ENCODE assay signal across 1 cellular context in genomic region chr7:73738612-73739386, GRCh38.
A peak's percentile ranks its signal among the peaks of the same experiment; 100 is the strongest.
TF ChIP-seq lines count a peak whose summit lies in the region.

Gene ABHD11, minus strand, starts transcription at chr7:73738802. Its CDS starts 32 bp downstream, at chr7:73738770.

TF ChIP-seq in GM12878, 131 proteins besides CTCF, POLR2A, EP300 and RAD21 (continued from another document and continues in another):
- TF ChIP-seq ZBTB11 (CRISPR knock-in tag; IDR thresholded peaks at IDR 0.05) (no peak), BHLHE40 (IDR thresholded peaks at IDR 0.05; ENCODE audit: borderline replicate concordance in 1 of 2, low read depth in 2 of 2, low read length in 1 of 2) (peak in 1 of 2 experiments; percentile 59; a peak in 2 of 4 replicates), E2F8 (IDR thresholded peaks at IDR 0.05; ENCODE audit: low read depth, partially characterized antibody) (no peak), IKZF2 (IDR thresholded peaks at IDR 0.05) (peak; percentile 62 to 80), LARP7 (IDR thresholded peaks at IDR 0.05) (peak; percentile 72), MYB (IDR thresholded peaks at IDR 0.05; ENCODE audit: borderline replicate concordance, low read depth, low read length) (no peak), POLR2AphosphoS2 (IDR thresholded peaks at IDR 0.05; ENCODE audit: low read depth, low read length) (no peak), SMARCA5 (IDR thresholded peaks at IDR 0.05) (peak; percentile 36; the same call in 1 of the 2 replicates), MLLT1 (IDR thresholded peaks at IDR 0.05) (no peak), BCL11A (IDR thresholded peaks at IDR 0.05; ENCODE audit: low read depth, low read length) (no peak), ELK1 (IDR thresholded peaks at IDR 0.05; ENCODE audit: low read depth, low read length) (no peak), CHD2 (IDR thresholded peaks at IDR 0.05; ENCODE audit: borderline replicate concordance, low read depth, low read length) (peak; percentile 89), CHD4 (IDR thresholded peaks at IDR 0.05) (no peak), NFYA (IDR thresholded peaks at IDR 0.05; ENCODE audit: borderline replicate concordance, low read depth, low read length) (no peak), SREBF2 (IDR thresholded peaks at IDR 0.05; ENCODE audit: low read length) (no peak), KLF5 (IDR thresholded peaks at IDR 0.05; ENCODE audit: partially characterized antibody) (no peak), FOXK2 (IDR thresholded peaks at IDR 0.05) (no peak), RELA (IDR thresholded peaks at IDR 0.05; ENCODE audit: borderline replicate concordance, partially characterized antibody) (no peak), MAX (IDR thresholded peaks at IDR 0.05; ENCODE audit: low read depth, low read length) (no peak; the same call in 1 of the 2 replicates), NFIC (IDR thresholded peaks at IDR 0.05; ENCODE audit: low read depth, low read length) (no peak), ZNF687 (IDR thresholded peaks at IDR 0.05) (peak; percentile 63), CBX3 (IDR thresholded peaks at IDR 0.05; ENCODE audit: borderline replicate concordance, low read depth) (no peak), PKNOX1 (IDR thresholded peaks at IDR 0.05) (0 out of 2 replicates have a peak, but pooled peaks have one; percentile 14), IKZF1 (conservative IDR thresholded peaks at IDR 0.05) (peak; percentile 89), MEF2B (IDR thresholded peaks at IDR 0.05; ENCODE audit: partially characterized antibody, poor library complexity, severe bottlenecking) (no peak), ZBTB33 (IDR thresholded peaks at IDR 0.05) (no peak), CREB1 (IDR thresholded peaks at IDR 0.05; ENCODE audit: low read depth) (peak; percentile 78; the same call in 1 of the 2 replicates), ZNF622 (IDR thresholded peaks at IDR 0.05) (no peak), ATF2 (IDR thresholded peaks at IDR 0.05; ENCODE audit: low read length) (peak; percentile 64; the same call in 1 of the 2 replicates), CHD1 (IDR thresholded peaks at IDR 0.05; ENCODE audit: low read depth, low read length) (no peak), PAX5 (IDR thresholded peaks at IDR 0.05; ENCODE audit: borderline replicate concordance, low read depth, low read length) (no peak), SUZ12 (IDR thresholded peaks at IDR 0.05; ENCODE audit: unreplicated experiment) (no peak), ZNF274 (IDR thresholded peaks at IDR 0.05; ENCODE audit: insufficient read depth, insufficient read length) (no peak), TCF3 (IDR thresholded peaks at IDR 0.05; ENCODE audit: borderline replicate concordance, insufficient read depth, low read depth, low read length) (peak; percentile 81), ZNF24 (IDR thresholded peaks at IDR 0.05) (no peak), ZNF384 (IDR thresholded peaks at IDR 0.05; ENCODE audit: borderline replicate concordance, low read depth, low read length) (no peak)
